Comparison of ENCODE assay signal across 8 cellular contexts in the genomic region with DNA sequence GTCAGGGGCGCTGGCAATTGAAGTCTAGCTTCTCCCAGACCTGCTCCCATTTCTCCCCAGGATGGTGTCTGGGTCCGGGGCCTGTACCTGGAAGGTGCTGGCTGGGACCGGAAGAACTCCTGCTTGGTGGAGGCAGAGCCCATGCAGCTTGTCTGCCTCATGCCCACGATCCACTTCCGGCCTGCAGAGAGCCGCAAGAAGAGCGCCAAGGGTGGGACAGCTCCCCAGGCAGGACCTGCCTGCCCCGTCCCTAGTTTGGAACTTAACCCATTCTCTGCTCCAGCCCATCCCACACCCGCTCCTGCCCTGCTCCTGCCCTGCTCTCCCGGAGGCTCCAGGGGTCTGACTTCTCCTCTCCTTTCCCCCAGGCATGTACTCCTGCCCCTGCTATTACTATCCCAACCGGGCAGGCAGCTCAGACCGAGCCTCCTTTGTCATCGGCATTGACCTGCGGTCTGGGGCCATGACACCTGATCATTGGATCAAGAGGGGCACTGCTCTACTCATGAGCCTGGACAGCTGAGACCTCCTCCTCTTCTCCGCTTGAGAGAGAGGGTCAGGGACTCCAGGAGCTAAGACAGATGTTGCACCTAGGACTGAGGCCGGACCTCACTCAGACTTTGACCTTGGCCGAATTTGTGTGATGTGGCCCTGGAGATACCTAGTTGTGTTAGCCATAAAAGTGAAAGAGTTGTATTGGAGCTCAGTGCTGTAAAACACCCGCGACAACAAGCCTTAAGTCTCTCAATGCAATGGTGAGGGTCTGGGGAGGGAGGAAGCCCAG. TPM values are rescaled to one million over a fixed set of nuclear protein-coding genes. Genes with fewer than 3 reads are reported as not detected.
DNase-seq lines count a peak whose midpoint lies in the region; ATAC-seq and TF ChIP-seq lines count a peak whose summit lies in the region.

No MANE protein-coding gene starts in this region.

- H3K36me3 Mint-ChIP-seq in naive B cell: peaks cover 0 to 6% of the 10 kb centered on the region in 2 donors

- peak overlapping the region; percentile 34; the same call in 1 of the 2 replicates for H2AFZ ChIP-seq in Karpas-422 (ENCODE audit: low read length)

- H3K4me2 ChIP-seq in Karpas-422 (ENCODE audit: low read depth, low read length, poor library complexity, severe bottlenecking): peak overlapping the region; percentile 97

- peaks cover 31% of the 10 kb centered on the region for H3K4me1 ChIP-seq in Karpas-422 (ENCODE audit: low read length)

- H3K9ac ChIP-seq in Karpas-422 (ENCODE audit: low read length): peak overlapping the region; percentile 81

- TF ChIP-seq CTCF in AG04449 (IDR thresholded peaks at IDR 0.05; ENCODE audit: insufficient read depth, low read length, missing control alignments): no peak

- peak overlapping the region; percentile 97 to 100 (median 99) for H3K27ac Mint-ChIP-seq in naive B cell

- no peaks in the 10 kb centered on the region for H3K9me3 Mint-ChIP-seq in naive B cell

- no peak for ATAC-seq in naive B cell (ENCODE audit: low read depth in 2 of 2)
- no peak for ATAC-seq in HG02588 (IDR thresholded peaks at IDR 0.05; ENCODE audit: unreplicated experiment)
- no peak for ATAC-seq in GM21367 (IDR thresholded peaks at IDR 0.05; ENCODE audit: unreplicated experiment)

- H3K4me1 Mint-ChIP-seq in naive B cell: peaks cover 26 to 42% (median 42%) of the 10 kb centered on the region in 3 donors

- POLR2A ChIA-PET in AG04449 (lab: Yijun Ruan, JAX): interaction anchor here (0.6 to 1.6 kb wide), 3 partner anchors 9 to 37 kb away, joined by 4 to 12 read pairs (median 7); a partner anchor contains a TSS

- H3K36me3 ChIP-seq in Karpas-422 (ENCODE audit: insufficient read depth, low read length): no peaks in the 10 kb centered on the region

- no peaks in the 10 kb centered on the region for H3K27me3 ChIP-seq in Karpas-422 (ENCODE audit: low read length)

- CTCF ChIA-PET in AG04449 (lab: Yijun Ruan, JAX): interaction anchor here (0.7 to 5.7 kb wide), 18 partner anchors 8 to 224 kb away, joined by 3 to 40 read pairs (median 5); a partner anchor contains a TSS

- H3K9me2 ChIP-seq in Karpas-422 (replicated peaks; ENCODE audit: insufficient read depth, low read length): no peaks in the 10 kb centered on the region

- no peaks in the 10 kb centered on the region for H3K79me2 ChIP-seq in Karpas-422 (ENCODE audit: low read length)

- no peaks in the 10 kb centered on the region for H3K9me3 ChIP-seq in Karpas-422 (ENCODE audit: low read length)

- peaks cover 5 to 24% (median 14%) of the 10 kb centered on the region in 3 donors for H3K27me3 Mint-ChIP-seq in naive B cell

- no peaks in the 10 kb centered on the region for H4K20me1 ChIP-seq in Karpas-422 (ENCODE audit: insufficient read depth, low read depth, low read length)

- H3K4me3 Mint-ChIP-seq in naive B cell: peak overlapping the region; percentile 91 to 99 (median 96)

- DNase-seq in AG04449 (ENCODE audit: low read depth, low spot score) (no peak), Karpas-422 (no peak), naive B cell (no peak), epidermal melanocyte (ENCODE audit: insufficient read length, low spot score) (no peak), EL (no peak)

- peak overlapping the region; percentile 81 for H3K4me3 ChIP-seq in AG04449 (ENCODE audit: low read depth, low read length)
- peak overlapping the region; percentile 81 for H3K4me3 ChIP-seq in Karpas-422 (ENCODE audit: low read length)

- H3K27ac ChIP-seq in Karpas-422 (ENCODE audit: low read length): no peak overlapping the region
- H3K27ac ChIP-seq in cingulate gyrus (ENCODE audit: low read depth, low read length): peak overlapping the region; percentile 96

RNA-seq across cellular contexts. Expression of a gene that starts 0.8 kb away (rescaled TPM):
- total RNA-seq in Karpas-422 (2014; rRNA removed; shearing (Covaris generic); ENCODE audit: low replicate concordance): 11.9 and 34.6 TPM in 2 replicates
- polyA plus RNA-seq in naive B cell (ENCODE audit: low read depth in 6 of 6): 1 to 10 TPM in 3 of 6 donors, under 1 TPM in 3; 0.04 to 1.9 (median 0.99) TPM

RNA-seq across cellular contexts. Expression of a gene that starts 21.7 kb away (rescaled TPM):
- total RNA-seq in Karpas-422 (2014; rRNA removed; shearing (Covaris generic); ENCODE audit: low replicate concordance): 0.69 and 1.4 TPM in 2 replicates
- polyA plus RNA-seq in naive B cell (ENCODE audit: low read depth in 6 of 6): under 1 TPM in 1 of 6 donors, not detected in 5; 0.68 TPM

RNA-seq across cellular contexts. Expression of a gene that starts 24.2 kb away (rescaled TPM):
- 313 and 321 TPM in 2 replicates for total RNA-seq in Karpas-422 (2014; rRNA removed; shearing (Covaris generic); ENCODE audit: low replicate concordance)
- 100 to 1,000 TPM; 121 to 158 (median 136) TPM for polyA plus RNA-seq in naive B cell (ENCODE audit: low read depth in 6 of 6)

RNA-seq across cellular contexts. Expression of a gene that starts 24.6 kb away (rescaled TPM):
- 8.5 and 10.9 TPM in 2 replicates for total RNA-seq in Karpas-422 (2014; rRNA removed; shearing (Covaris generic); ENCODE audit: low replicate concordance)
- polyA plus RNA-seq in naive B cell (ENCODE audit: low read depth in 6 of 6): 1 to 10 TPM; 3.4 to 5.2 (median 3.7) TPM

RNA-seq across cellular contexts. Expression of a gene that starts 55.4 kb away (rescaled TPM):
- total RNA-seq in Karpas-422 (2014; rRNA removed; shearing (Covaris generic); ENCODE audit: low replicate concordance): 191 and 346 TPM in 2 replicates
- 1 to 10 TPM in 5 of 6 donors, under 1 TPM in 1; 0.06 to 8.0 (median 3.4) TPM for polyA plus RNA-seq in naive B cell (ENCODE audit: low read depth in 6 of 6)
